In the genomic region with DNA sequence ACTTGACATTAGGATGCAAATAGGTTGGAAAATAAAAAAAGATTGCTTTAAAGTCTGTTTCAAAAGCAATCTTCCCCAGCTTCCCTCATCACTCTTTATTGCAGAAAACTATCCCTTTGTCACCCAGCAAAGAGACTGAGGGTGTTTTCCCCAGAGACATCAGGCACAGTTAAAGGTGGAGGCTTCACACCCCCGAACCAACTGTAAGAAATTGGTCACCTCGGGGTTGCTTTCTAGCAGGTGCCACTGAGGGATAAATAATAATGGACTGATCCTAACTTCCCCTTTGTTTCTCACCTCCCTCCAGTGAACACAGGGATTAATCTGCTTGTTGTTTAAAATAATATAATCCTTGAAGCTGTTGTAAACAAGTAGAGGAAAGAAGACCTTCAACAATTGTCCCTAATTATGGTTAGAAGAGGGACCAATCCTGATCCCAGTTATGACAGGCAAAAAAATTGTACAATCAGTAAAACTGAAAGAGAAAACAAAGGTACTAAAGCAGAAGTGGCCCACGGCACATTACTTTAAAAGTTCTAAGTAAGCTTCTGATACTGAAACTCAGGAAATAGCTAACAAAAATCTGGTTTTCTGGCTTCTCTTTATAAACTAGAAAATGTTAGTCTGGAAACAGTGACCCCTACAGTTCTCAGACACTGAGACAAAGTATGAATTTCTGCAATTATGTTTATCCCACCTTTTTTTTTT, we compare ENCODE assay signal across 10 cellular contexts. TPM values are rescaled to one million over a fixed set of nuclear protein-coding genes. Genes with fewer than 3 reads are reported as not detected.
DNase-seq lines count a peak whose midpoint lies in the region; ATAC-seq and TF ChIP-seq lines count a peak whose summit lies in the region.
"Had no signal": no experiment of that assay in that cellular context is flagged by ENCODE, and none has a peak within 500 bp of the region (broad histone marks: within the 10 kb centered on the region; RNA-seq: fewer than 3 reads in every experiment).

No MANE protein-coding gene starts in this region.

- no peak overlapping the region for H3K27ac Mint-ChIP-seq in neural progenitor cell
- H3K27ac Mint-ChIP-seq: brain had no signal

- no peak overlapping the region for H3K27ac ChIP-seq in osteoblast (ENCODE audit: low read depth, low read length)
- H3K27ac ChIP-seq in neural progenitor cell: no peak overlapping the region

- H3K4me1 ChIP-seq in Loucy (ENCODE audit: insufficient read depth, low read length, poor library complexity, severe bottlenecking) (no peaks in the 10 kb centered on the region), osteoblast (ENCODE audit: insufficient read depth, low read length) (no peaks in the 10 kb centered on the region), neural progenitor cell (peaks cover 11% of the 10 kb centered on the region)

- H3K79me2 ChIP-seq in Loucy (ENCODE audit: insufficient read depth, low read length) (no peaks in the 10 kb centered on the region), osteoblast (ENCODE audit: insufficient read depth, low read length) (no peaks in the 10 kb centered on the region), neural progenitor cell (ENCODE audit: low read depth) (no peaks in the 10 kb centered on the region)

- H3K4me1 Mint-ChIP-seq in neural progenitor cell: no peaks in the 10 kb centered on the region

- H4K20me1 ChIP-seq in Loucy (ENCODE audit: insufficient read depth, low read length, poor library complexity, severe bottlenecking) (no peaks in the 10 kb centered on the region), osteoblast (ENCODE audit: insufficient read depth, low read length) (no peaks in the 10 kb centered on the region), neural progenitor cell (ENCODE audit: low read depth) (peaks cover 4% of the 10 kb centered on the region)

- H3K36me3 Mint-ChIP-seq in neural progenitor cell: no peaks in the 10 kb centered on the region
- H3K36me3 Mint-ChIP-seq: brain had no signal

- H3K4me2 ChIP-seq in Loucy (ENCODE audit: low read depth, low read length, poor library complexity, severe bottlenecking) (no peak overlapping the region), osteoblast (ENCODE audit: insufficient read depth, low read length) (no peak overlapping the region), neural progenitor cell (no peak overlapping the region)

- no peak overlapping the region for H3K4me3 Mint-ChIP-seq in neural progenitor cell
- H3K4me3 Mint-ChIP-seq: brain had no signal

- H3F3A ChIP-seq in Loucy (ENCODE audit: low read depth) (no peaks in the 10 kb centered on the region), neural progenitor cell (ENCODE audit: low read depth) (no peaks in the 10 kb centered on the region)

- peak; percentile 94 for ATAC-seq in GM18907 (IDR thresholded peaks at IDR 0.05; ENCODE audit: unreplicated experiment)
- peak; percentile 91 for ATAC-seq in HG02610 (IDR thresholded peaks at IDR 0.05; ENCODE audit: unreplicated experiment)

- peaks cover 3% of the 10 kb centered on the region for H3K27me3 Mint-ChIP-seq in neural progenitor cell (ENCODE audit: insufficient read depth, low read depth)

- TF ChIP-seq CTCF in Loucy (conservative IDR thresholded peaks at IDR 0.05; ENCODE audit: low read length) (peak; percentile 32; the same call in 1 of the 2 replicates), osteoblast (IDR thresholded peaks at IDR 0.05; ENCODE audit: extremely low read depth, low read depth, low read length) (peak; percentile 49), neural progenitor cell (IDR thresholded peaks at IDR 0.05) (no peak)

- H2AFZ ChIP-seq in Loucy (ENCODE audit: low read length) (no peak overlapping the region), osteoblast (ENCODE audit: low read length) (no peak overlapping the region), neural progenitor cell (replicated peaks) (no peak overlapping the region)

- no peaks in the 10 kb centered on the region for H3K9me3 Mint-ChIP-seq in neural progenitor cell

- no peaks in the 10 kb centered on the region for H3K9me2 ChIP-seq in Loucy (replicated peaks; ENCODE audit: low read depth, low read length)

- H3K36me3 ChIP-seq in Loucy (ENCODE audit: insufficient read depth, low read length) (no peaks in the 10 kb centered on the region), osteoblast (ENCODE audit: insufficient read depth, low read length) (no peaks in the 10 kb centered on the region), neural progenitor cell (no peaks in the 10 kb centered on the region)

- no peak overlapping the region for H3K9ac ChIP-seq in Loucy (ENCODE audit: low read depth, low read length, poor library complexity, severe bottlenecking)
- H3K9ac ChIP-seq in neural progenitor cell: no peak overlapping the region

- H3K27me3 ChIP-seq in Loucy (ENCODE audit: insufficient read depth, low read length, poor library complexity, severe bottlenecking) (peaks cover under 1% of the 10 kb centered on the region), osteoblast (ENCODE audit: insufficient read depth, low read length) (peaks cover 20% of the 10 kb centered on the region), neural progenitor cell (peaks cover 40% of the 10 kb centered on the region)

- H3K4me3 ChIP-seq in Loucy (ENCODE audit: low read length, poor library complexity, severe bottlenecking) (no peak overlapping the region), osteoblast (ENCODE audit: insufficient read depth, low read length) (no peak overlapping the region), neural progenitor cell (no peak overlapping the region)
- H3K4me3 ChIP-seq: lung had no signal

- no peaks in the 10 kb centered on the region for H3K9me3 ChIP-seq in Loucy (ENCODE audit: insufficient read depth, low read depth, low read length)
- H3K9me3 ChIP-seq in osteoblast (ENCODE audit: low read depth, low read length): no peaks in the 10 kb centered on the region
- no peaks in the 10 kb centered on the region for H3K9me3 ChIP-seq in neural progenitor cell (ENCODE audit: low read depth)

- no peak for DNase-seq in osteoblast (ENCODE audit: insufficient read length, low spot score, missing footprints)
- no peak for DNase-seq in neural progenitor cell (ENCODE audit: low spot score)
- no peak for DNase-seq in NK-92 (lab: John Stamatoyannopoulos, UW; ENCODE audit: unreplicated experiment)
- DNase-seq in A172 (ENCODE audit: low spot score): no peak
- DNase-seq in NCI-H446 treated with DMSO at 0.1 percent for 48 hours (lab: John Stamatoyannopoulos, UW): no peak

RNA-seq across cellular contexts. Expression of a gene that starts 6.6 kb away (rescaled TPM):
- total RNA-seq in osteoblast (0.88 and 1.1 TPM in 2 replicates), neural progenitor cell (ENCODE audit: low replicate concordance) (2.3 and 3.9 TPM in 2 replicates)
- total RNA-seq in A172 (2014; rRNA removed; shearing (Covaris generic)): 0.02 TPM in 1 of 2 replicates, not detected in the other
